Comparison of ENCODE assay signal across 24 cellular contexts in the genomic region with DNA sequence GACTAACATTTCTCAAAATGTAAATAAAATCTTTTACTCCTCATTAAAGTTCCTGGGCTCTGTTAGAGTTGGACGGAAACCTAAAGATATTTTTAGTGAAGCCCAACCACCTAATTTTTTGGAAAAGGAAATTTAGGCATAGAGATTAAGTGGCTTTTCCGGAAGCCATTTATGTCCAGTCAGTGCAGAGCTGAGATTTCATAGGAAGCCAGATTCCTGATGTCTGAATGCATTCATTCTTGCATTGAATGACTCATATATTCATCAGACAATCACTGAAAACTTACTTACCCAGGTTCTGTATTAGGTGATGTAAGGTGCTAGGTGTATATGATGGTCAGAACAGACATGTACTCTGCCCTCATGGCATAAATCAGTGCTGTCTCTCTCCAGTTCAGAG. TPM values are rescaled to one million over a fixed set of nuclear protein-coding genes. Genes with fewer than 3 reads are reported as not detected.
DNase-seq lines count a peak whose midpoint lies in the region; ATAC-seq and TF ChIP-seq lines count a peak whose summit lies in the region.
"Had no signal": no experiment of that assay in that cellular context is flagged by ENCODE, and none has a peak within 500 bp of the region (broad histone marks: within the 10 kb centered on the region; RNA-seq: fewer than 3 reads in every experiment).

No MANE protein-coding gene starts in this region.

- H3K4me1 ChIP-seq in mucosa of descending colon (ENCODE audit: low read depth) (peaks cover 5% of the 10 kb centered on the region), sigmoid colon (peaks cover 0 to 13% (median 5%) of the 10 kb centered on the region in 4 donors)

- no peak overlapping the region for H3K27ac ChIP-seq in sigmoid colon
- H3K27ac ChIP-seq: SK-N-MC, tibial artery had no signal

- no peak overlapping the region for H3K4me3 ChIP-seq in epithelial cell of esophagus (ENCODE audit: low read length)
- H3K4me3 ChIP-seq in mucosa of descending colon: no peak overlapping the region
- no peak overlapping the region for H3K4me3 ChIP-seq in sigmoid colon
- H3K4me3 ChIP-seq: GM23338, heart left ventricle, lung, MG63, SK-N-MC, tibial artery had no signal

- peaks cover 50 to 61% of the 10 kb centered on the region in 2 donors for H3K27me3 Mint-ChIP-seq in effector memory CD8-positive, alpha-beta T cell

- peaks cover 5 to 7% of the 10 kb centered on the region in 2 donors for H3K4me1 Mint-ChIP-seq in effector memory CD8-positive, alpha-beta T cell (ENCODE audit: low read depth in 2 of 2)

- no peak overlapping the region for H3K4me3 Mint-ChIP-seq in effector memory CD8-positive, alpha-beta T cell
- H3K4me3 Mint-ChIP-seq: activated naive CD4-positive, alpha-beta T cell treated with anti-CD3 and anti-CD28 coated beads, Interleukin-2, amount 50 U/mL, for 24 hours; activated T-cell treated with anti-CD3 and anti-CD28 coated beads, Interleukin-2, amount 50 U/mL, for 72 hours; GM23338 had no signal

- H3K36me3 ChIP-seq in mucosa of descending colon (ENCODE audit: low read depth): no peaks in the 10 kb centered on the region
- no peaks in the 10 kb centered on the region for H3K36me3 ChIP-seq in sigmoid colon
- H3K36me3 ChIP-seq: heart left ventricle, MG63, tibial artery had no signal

- no peak for ATAC-seq in mucosa of descending colon
- ATAC-seq in effector memory CD8-positive, alpha-beta T cell (replicated peaks): no peak
- ATAC-seq: activated T-cell treated with anti-CD3 and anti-CD28 coated beads, Interleukin-2, amount 50 U/mL, for 72 hours; GM23338; heart left ventricle; Panc1 had no signal

- TF ChIP-seq CTCF in epithelial cell of esophagus (IDR thresholded peaks at IDR 0.05; ENCODE audit: insufficient read depth, low read depth, low read length, missing control alignments) (no peak), mucosa of descending colon (IDR thresholded peaks at IDR 0.05) (no peak), sigmoid colon (IDR thresholded peaks at IDR 0.05) (no peak)

- H3K9me3 Mint-ChIP-seq in effector memory CD8-positive, alpha-beta T cell: no peaks in the 10 kb centered on the region
- H3K9me3 Mint-ChIP-seq: activated naive CD4-positive, alpha-beta T cell treated with anti-CD3 and anti-CD28 coated beads, Interleukin-2, amount 50 U/mL, for 24 hours; activated T-cell treated with anti-CD3 and anti-CD28 coated beads, Interleukin-2, amount 50 U/mL, for 72 hours; brain; GM23338 had no signal

- no peaks in the 10 kb centered on the region for H3K27me3 ChIP-seq in sigmoid colon
- H3K27me3 ChIP-seq: tibial artery had no signal

- intact Hi-C loops in mucosa of descending colon (cut with DNase I, micrococcal nuclease): no loop called here
- intact Hi-C loops in sigmoid colon (cut with DNase I): no loop called here

- DNase-seq in EH (ENCODE audit: low read depth): peak; percentile 2
- peak; percentile 13 for DNase-seq in NCI-H226
- peak; percentile 80 for DNase-seq in epithelial cell of esophagus (ENCODE audit: low read depth)
- peak; percentile 38 to 64 for DNase-seq in lung microvascular endothelial cell (ENCODE audit: low read depth in 2 of 2)
- no peak for DNase-seq in mucosa of descending colon
- DNase-seq in sigmoid colon: no peak
- no peak for DNase-seq in foreskin melanocyte
- no peak for DNase-seq in effector memory CD8-positive, alpha-beta T cell
- DNase-seq: activated T-cell treated with anti-CD3 and anti-CD28 coated beads, Interleukin-2, amount 50 U/mL, for 72 hours; AML-193; COR-L47; cortex of kidney; heart left ventricle; MG63; NCI-H1436 treated with DMSO at 0.1 percent for 48 hours; NCI-H748 treated with DMSO at 0.1 percent for 48 hours; stimulated activated naive CD4-positive, alpha-beta T cell; tibial artery had no signal

- TF ChIP-seq POLR2A in sigmoid colon (IDR thresholded peaks at IDR 0.05): no peak

- 82 to 87% methylated on average over 2 of the region's 2 CpGs for WGBS in sigmoid colon, 2 donors

- no peak overlapping the region for H3K27ac Mint-ChIP-seq in effector memory CD8-positive, alpha-beta T cell
- H3K27ac Mint-ChIP-seq: activated naive CD4-positive, alpha-beta T cell treated with anti-CD3 and anti-CD28 coated beads, Interleukin-2, amount 50 U/mL, for 24 hours; activated T-cell treated with anti-CD3 and anti-CD28 coated beads, Interleukin-2, amount 50 U/mL, for 72 hours; GM23338 had no signal

- TF ChIP-seq EP300 in sigmoid colon (IDR thresholded peaks at IDR 0.05): no peak

- H3K9me3 ChIP-seq in mucosa of descending colon: no peaks in the 10 kb centered on the region
- no peaks in the 10 kb centered on the region for H3K9me3 ChIP-seq in sigmoid colon
- H3K9me3 ChIP-seq: heart left ventricle, MG63, tibial artery had no signal

- H3K36me3 Mint-ChIP-seq in effector memory CD8-positive, alpha-beta T cell (ENCODE audit: insufficient read depth): no peaks in the 10 kb centered on the region
- H3K36me3 Mint-ChIP-seq: activated naive CD4-positive, alpha-beta T cell treated with anti-CD3 and anti-CD28 coated beads, Interleukin-2, amount 50 U/mL, for 24 hours; brain had no signal

RNA-seq across cellular contexts. Expression of gene SH3BGRL2, which starts 4.0 kb away (rescaled TPM):
- total RNA-seq in lung microvascular endothelial cell (47.7 and 123 TPM in 2 replicates), mucosa of descending colon (100 to 1,000 TPM in 2 of 3 donors, 10 to 100 TPM in 1; 63.2 to 158 (median 127) TPM), sigmoid colon (10 to 100 TPM; 16.0 to 30.6 (median 29.4) TPM)
- 100 to 1,000 TPM in 1 of 3 donors, 10 to 100 TPM in 2; 35.4 to 115 (median 73.9) TPM for polyA plus RNA-seq in sigmoid colon

Comparison
In these comparisons a context has a peak if more than half of its experiments do, and no peak if none do; other contexts are left out.
1. DNase-seq: peak in EH (single experiment), NCI-H226 (single experiment), epithelial cell of esophagus (single experiment) and lung microvascular endothelial cell (2 of 2); none in mucosa of descending colon (0 of 3), sigmoid colon (single experiment), foreskin melanocyte (single experiment) and effector memory CD8-positive, alpha-beta T cell (0 of 3).